1 cellular context compared by ENCODE assay signal in the genomic region with DNA sequence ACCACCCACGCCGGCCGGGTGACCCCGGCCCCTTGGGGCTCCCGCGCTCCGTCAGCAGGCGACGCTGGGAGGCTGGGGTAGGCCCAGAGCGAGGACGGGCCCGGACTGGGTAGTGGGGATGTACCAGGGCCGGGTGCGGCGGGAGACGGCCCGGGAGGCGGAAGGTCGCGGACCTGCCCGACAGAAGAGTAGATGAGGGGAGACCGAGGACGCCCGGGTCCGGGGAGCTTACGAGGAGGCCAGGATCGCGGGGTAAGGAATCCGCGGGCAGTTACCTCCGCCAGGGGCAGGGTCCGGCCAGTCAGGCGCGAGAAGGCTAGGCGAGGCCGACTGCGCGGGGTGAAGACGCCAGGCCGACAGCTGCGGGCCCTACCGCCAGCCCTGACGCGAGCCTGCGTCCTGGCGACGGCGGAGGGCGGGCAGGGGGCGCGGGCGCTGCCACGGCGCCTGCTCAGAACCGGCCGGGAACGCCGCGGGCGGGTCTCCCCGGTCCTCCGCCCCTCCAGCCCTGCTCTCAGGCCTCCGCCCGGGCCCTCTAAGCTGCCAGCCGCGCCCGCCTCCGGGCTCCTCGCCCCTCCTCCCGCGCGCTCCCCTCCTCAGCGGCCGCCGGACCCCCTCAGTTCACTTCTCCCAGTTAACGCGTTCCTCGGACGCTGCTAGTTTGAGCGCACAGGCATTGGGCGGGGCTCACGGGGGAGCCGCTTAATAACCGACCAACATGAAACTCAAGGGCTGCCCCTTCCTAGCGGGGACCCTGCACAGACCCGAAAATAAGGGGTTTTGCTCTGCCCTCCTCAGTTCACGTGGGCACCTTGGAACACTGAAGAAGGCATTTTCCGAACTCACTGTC.
TF ChIP-seq lines count a peak whose summit lies in the region.

Gene CPLANE1, minus strand, starts transcription at position 407 of the 850 bp plus-strand sequence. CDS start 1,678 bp downstream, outside the sequence.

TF ChIP-seq in endothelial cell of umbilical vein, 7 proteins besides CTCF, POLR2A, EP300 and RAD21 (continued from another document):
- peak; percentile 92 for TF ChIP-seq POLR2AphosphoS5 (IDR thresholded peaks at IDR 0.05; ENCODE audit: insufficient read depth, low read depth, low read length)
TF ChIP-seq in endothelial cell of umbilical vein: peak in this region for 2.
